In the genomic region with DNA sequence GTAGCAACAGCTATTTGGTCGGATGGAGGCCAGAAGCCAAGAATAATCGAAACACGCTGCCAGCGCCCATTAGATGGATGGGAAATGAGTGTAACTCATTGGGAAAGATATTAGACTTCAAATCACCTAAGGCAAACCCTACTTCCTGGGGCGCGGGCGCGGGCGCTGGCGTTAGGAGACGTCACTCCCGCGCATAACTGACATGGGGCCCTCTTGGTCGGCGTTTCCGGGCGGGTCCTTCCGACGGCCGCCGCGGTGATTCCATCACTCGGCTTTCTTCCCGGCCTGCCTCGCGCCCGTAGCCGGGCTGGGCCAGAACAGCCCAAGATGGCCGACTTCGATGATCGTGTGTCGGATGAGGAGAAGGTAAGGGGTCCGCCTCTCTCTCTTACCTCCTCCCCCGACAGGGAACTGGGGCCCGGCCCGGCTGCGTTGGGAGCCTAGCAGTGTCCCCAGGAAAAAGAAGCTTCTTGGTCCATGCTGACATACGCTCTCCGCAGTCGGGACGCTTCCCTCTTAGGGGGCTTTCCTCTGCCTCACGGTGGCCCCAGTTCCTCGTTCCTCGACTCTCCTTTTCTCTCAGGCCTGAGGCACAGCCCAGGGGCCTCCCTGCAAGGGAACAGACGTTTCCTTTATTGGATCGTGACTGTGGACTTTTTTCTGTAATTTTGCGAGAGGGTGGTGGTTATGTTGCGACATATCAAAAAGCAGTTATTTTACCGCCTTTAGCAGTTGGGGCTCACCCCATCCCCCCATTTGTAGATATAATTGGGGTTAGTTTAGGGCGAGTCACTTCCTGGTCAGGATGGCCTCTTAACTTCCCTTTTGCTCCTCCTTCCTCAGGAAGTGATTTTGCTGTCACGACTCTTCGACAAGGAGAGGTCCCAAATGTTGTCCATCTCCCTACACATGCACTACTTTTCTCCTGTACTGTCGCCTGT, we compare ENCODE assay signal across 1 cellular context.
TF ChIP-seq lines count a peak whose summit lies in the region.

A gene (plus strand): TSS at position 315 of the 941 bp plus-strand sequence. CDS start 13 bp downstream, at position 328.

TF ChIP-seq in K562, 482 proteins besides CTCF, POLR2A, EP300 and RAD21 (continued from another document):
- TF ChIP-seq, protein P1, sequence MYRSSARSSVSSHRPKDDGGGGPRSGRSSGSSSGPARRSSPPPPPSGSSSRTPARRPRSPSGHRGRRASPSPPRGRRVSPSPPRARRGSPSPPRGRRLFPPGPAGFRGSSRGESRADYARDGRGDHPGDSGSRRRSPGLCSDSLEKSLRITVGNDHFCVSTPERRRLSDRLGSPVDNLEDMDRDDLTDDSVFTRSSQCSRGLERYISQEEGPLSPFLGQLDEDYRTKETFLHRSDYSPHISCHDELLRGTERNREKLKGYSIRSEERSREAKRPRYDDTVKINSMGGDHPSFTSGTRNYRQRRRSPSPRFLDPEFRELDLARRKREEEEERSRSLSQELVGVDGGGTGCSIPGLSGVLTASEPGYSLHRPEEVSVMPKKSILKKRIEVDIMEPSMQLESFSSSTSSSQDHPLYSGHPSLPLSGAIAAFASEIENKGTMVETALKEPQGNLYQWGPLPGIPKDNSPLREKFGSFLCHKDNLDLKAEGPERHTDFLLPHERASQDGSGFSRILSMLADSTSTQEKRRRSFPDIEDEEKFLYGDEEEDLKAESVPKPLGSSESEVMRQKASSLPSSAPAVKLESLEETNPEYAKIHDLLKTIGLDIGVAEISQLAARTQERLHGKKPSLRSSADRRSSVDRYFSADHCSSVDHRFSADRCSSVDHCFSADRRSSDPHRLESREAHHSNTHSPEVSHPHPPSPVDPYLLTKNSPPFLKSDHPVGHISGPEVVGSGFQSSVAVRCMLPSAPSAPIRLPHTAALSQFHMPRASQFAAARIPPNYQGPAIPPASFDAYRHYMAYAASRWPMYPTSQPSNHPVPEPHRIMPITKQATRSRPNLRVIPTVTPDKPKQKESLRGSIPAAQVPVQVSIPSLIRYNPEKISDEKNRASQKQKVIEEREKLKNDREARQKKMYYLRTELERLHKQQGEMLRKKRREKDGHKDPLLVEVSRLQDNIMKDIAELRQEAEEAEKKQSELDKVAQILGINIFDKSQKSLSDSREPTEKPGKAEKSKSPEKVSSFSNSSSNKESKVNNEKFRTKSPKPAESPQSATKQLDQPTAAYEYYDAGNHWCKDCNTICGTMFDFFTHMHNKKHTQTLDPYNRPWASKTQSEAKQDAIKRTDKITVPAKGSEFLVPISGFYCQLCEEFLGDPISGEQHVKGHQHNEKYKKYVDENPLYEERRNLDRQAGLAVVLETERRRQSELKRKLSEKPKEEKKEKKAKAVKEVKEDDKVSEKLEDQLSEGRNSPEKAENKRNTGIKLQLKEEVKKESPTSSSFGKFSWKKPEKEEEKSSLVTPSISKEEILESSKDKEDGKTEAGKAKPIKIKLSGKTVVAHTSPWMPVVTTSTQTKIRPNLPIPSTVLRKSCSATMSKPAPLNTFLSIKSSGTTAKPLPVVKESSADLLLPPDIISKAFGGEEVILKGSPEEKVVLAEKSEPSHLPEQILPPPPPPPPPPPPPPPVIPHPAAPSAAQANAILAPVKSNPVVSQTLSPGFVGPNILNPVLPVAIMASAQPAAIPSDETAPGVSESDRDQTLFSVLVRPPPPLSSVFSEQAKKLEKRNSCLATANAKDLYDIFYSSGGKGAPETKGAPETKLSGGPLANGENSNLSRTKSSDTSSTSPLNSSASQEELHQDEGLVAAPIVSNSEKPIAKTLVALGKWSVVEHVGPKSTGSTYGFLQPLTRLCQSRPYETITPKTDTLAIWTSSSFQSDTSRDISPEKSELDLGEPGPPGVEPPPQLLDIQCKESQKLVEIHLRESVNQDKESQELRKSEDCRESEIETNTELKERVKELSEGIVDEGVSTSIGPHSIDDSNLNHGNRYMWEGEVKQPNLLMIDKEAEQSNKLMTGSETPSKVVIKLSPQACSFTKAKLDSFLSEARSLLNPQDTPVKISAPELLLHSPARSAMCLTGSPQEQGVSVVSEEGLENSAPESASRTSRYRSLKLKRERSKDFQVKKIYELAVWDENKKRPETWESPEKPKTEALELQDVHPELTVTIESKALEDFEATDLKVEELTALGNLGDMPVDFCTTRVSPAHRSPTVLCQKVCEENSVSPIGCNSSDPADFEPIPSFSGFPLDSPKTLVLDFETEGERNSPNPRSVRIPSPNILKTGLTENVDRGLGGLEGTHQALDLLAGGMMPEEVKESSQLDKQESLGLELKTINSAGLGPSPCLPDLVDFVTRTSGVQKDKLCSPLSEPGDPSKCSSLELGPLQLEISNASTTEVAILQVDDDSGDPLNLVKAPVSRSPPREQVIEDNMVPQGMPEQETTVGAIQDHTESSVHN (IDR thresholded peaks at IDR 0.05; ENCODE audit: borderline replicate concordance in 1 of 2, low read depth in 1 of 2), result no peak
- TF ChIP-seq ZBTB17 (CRISPR knock-in tag; IDR thresholded peaks at IDR 0.05) (peak; percentile 93), NFIC (IDR thresholded peaks at IDR 0.05) (peak; percentile 55), GABPA (tag; conservative IDR thresholded peaks at IDR 0.05; ENCODE audit: low read depth) (peak; percentile 91), CTBP1 (IDR thresholded peaks at IDR 0.05; ENCODE audit: borderline replicate concordance) (peak; percentile 68; the same call in 1 of the 2 replicates), ZEB2 (IDR thresholded peaks at IDR 0.05) (0 out of 2 replicates have a peak, but pooled peaks have one; percentile 26), RBM34 (IDR thresholded peaks at IDR 0.05; ENCODE audit: borderline replicate concordance, insufficient read depth, low read length) (no peak), MAZ (CRISPR knock-in tag; conservative IDR thresholded peaks at IDR 0.05 in 1 of 2, IDR thresholded peaks at IDR 0.05 in 1 of 2) (peak; percentile 70 to 76), SMARCC2 (IDR thresholded peaks at IDR 0.05; ENCODE audit: low read depth) (peak; percentile 39; the same call in 1 of the 2 replicates), MBD2 (IDR thresholded peaks at IDR 0.05; ENCODE audit: borderline replicate concordance, low read depth) (peak; percentile 58; the same call in 1 of the 2 replicates), SOX6 (IDR thresholded peaks at IDR 0.05) (peak; percentile 53), ATF7 (IDR thresholded peaks at IDR 0.05) (peak; percentile 94), POLR2AphosphoS5 (IDR thresholded peaks at IDR 0.05; ENCODE audit: control insufficient read depth, insufficient read depth, low read depth, low read length) (peak; percentile 93), TRIM28 (IDR thresholded peaks at IDR 0.05) (peak; percentile 17; the same call in 1 of the 2 replicates), SP1 (CRISPR knock-in tag; IDR thresholded peaks at IDR 0.05) (peak; percentile 74), ZNF76 (CRISPR knock-in tag; IDR thresholded peaks at IDR 0.05; ENCODE audit: borderline replicate concordance) (peak; percentile 19; the same call in 1 of the 2 replicates), ZKSCAN8 (CRISPR knock-in tag; IDR thresholded peaks at IDR 0.05) (no peak), ZNF551 (CRISPR knock-in tag; IDR thresholded peaks at IDR 0.05) (no peak), HNRNPK (IDR thresholded peaks at IDR 0.05; ENCODE audit: low read depth, low read length, poor library complexity, severe bottlenecking) (no peak)
- TF ChIP-seq, protein P2, sequence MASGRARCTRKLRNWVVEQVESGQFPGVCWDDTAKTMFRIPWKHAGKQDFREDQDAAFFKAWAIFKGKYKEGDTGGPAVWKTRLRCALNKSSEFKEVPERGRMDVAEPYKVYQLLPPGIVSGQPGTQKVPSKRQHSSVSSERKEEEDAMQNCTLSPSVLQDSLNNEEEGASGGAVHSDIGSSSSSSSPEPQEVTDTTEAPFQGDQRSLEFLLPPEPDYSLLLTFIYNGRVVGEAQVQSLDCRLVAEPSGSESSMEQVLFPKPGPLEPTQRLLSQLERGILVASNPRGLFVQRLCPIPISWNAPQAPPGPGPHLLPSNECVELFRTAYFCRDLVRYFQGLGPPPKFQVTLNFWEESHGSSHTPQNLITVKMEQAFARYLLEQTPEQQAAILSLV (tag; IDR thresholded peaks at IDR 0.05), result no peak
- TF ChIP-seq, protein P3, sequence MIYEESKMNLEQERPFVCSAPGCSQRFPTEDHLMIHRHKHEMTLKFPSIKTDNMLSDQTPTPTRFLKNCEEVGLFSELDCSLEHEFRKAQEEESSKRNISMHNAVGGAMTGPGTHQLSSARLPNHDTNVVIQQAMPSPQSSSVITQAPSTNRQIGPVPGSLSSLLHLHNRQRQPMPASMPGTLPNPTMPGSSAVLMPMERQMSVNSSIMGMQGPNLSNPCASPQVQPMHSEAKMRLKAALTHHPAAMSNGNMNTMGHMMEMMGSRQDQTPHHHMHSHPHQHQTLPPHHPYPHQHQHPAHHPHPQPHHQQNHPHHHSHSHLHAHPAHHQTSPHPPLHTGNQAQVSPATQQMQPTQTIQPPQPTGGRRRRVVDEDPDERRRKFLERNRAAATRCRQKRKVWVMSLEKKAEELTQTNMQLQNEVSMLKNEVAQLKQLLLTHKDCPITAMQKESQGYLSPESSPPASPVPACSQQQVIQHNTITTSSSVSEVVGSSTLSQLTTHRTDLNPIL (CRISPR knock-in tag; IDR thresholded peaks at IDR 0.05), result 0 out of 2 replicates have a peak, but pooled peaks have one; percentile 39
- TF ChIP-seq, protein P4, sequence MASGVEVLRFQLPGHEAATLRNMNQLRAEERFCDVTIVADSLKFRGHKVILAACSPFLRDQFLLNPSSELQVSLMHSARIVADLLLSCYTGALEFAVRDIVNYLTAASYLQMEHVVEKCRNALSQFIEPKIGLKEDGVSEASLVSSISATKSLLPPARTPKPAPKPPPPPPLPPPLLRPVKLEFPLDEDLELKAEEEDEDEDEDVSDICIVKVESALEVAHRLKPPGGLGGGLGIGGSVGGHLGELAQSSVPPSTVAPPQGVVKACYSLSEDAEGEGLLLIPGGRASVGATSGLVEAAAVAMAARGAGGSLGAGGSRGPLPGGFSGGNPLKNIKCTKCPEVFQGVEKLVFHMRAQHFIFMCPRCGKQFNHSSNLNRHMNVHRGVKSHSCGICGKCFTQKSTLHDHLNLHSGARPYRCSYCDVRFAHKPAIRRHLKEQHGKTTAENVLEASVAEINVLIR (CRISPR knock-in tag; IDR thresholded peaks at IDR 0.05), result peak; percentile 91
- TF ChIP-seq, protein P5, sequence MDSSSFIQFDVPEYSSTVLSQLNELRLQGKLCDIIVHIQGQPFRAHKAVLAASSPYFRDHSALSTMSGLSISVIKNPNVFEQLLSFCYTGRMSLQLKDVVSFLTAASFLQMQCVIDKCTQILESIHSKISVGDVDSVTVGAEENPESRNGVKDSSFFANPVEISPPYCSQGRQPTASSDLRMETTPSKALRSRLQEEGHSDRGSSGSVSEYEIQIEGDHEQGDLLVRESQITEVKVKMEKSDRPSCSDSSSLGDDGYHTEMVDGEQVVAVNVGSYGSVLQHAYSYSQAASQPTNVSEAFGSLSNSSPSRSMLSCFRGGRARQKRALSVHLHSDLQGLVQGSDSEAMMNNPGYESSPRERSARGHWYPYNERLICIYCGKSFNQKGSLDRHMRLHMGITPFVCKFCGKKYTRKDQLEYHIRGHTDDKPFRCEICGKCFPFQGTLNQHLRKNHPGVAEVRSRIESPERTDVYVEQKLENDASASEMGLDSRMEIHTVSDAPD (CRISPR knock-in tag; IDR thresholded peaks at IDR 0.05), result no peak
- TF ChIP-seq, protein P6, sequence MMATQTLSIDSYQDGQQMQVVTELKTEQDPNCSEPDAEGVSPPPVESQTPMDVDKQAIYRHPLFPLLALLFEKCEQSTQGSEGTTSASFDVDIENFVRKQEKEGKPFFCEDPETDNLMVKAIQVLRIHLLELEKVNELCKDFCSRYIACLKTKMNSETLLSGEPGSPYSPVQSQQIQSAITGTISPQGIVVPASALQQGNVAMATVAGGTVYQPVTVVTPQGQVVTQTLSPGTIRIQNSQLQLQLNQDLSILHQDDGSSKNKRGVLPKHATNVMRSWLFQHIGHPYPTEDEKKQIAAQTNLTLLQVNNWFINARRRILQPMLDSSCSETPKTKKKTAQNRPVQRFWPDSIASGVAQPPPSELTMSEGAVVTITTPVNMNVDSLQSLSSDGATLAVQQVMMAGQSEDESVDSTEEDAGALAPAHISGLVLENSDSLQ (IDR thresholded peaks at IDR 0.05), result peak; percentile 96
- TF ChIP-seq, protein P7, sequence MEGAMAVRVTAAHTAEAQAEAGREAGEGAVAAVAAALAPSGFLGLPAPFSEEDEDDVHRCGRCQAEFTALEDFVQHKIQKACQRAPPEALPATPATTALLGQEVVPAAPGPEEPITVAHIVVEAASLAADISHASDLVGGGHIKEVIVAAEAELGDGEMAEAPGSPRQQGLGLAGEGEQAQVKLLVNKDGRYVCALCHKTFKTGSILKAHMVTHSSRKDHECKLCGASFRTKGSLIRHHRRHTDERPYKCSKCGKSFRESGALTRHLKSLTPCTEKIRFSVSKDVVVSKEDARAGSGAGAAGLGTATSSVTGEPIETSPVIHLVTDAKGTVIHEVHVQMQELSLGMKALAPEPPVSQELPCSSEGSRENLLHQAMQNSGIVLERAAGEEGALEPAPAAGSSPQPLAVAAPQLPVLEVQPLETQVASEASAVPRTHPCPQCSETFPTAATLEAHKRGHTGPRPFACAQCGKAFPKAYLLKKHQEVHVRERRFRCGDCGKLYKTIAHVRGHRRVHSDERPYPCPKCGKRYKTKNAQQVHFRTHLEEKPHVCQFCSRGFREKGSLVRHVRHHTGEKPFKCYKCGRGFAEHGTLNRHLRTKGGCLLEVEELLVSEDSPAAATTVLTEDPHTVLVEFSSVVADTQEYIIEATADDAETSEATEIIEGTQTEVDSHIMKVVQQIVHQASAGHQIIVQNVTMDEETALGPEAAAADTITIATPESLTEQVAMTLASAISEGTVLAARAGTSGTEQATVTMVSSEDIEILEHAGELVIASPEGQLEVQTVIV (CRISPR knock-in tag; IDR thresholded peaks at IDR 0.05; ENCODE audit: borderline replicate concordance), result 0 out of 2 replicates have a peak, but pooled peaks have one; percentile 53
- TF ChIP-seq, protein P8, sequence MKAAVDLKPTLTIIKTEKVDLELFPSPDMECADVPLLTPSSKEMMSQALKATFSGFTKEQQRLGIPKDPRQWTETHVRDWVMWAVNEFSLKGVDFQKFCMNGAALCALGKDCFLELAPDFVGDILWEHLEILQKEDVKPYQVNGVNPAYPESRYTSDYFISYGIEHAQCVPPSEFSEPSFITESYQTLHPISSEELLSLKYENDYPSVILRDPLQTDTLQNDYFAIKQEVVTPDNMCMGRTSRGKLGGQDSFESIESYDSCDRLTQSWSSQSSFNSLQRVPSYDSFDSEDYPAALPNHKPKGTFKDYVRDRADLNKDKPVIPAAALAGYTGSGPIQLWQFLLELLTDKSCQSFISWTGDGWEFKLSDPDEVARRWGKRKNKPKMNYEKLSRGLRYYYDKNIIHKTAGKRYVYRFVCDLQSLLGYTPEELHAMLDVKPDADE (conservative IDR thresholded peaks at IDR 0.05; ENCODE audit: control insufficient read depth, low read depth, low read length), result peak; percentile 88
- TF ChIP-seq, protein P9, sequence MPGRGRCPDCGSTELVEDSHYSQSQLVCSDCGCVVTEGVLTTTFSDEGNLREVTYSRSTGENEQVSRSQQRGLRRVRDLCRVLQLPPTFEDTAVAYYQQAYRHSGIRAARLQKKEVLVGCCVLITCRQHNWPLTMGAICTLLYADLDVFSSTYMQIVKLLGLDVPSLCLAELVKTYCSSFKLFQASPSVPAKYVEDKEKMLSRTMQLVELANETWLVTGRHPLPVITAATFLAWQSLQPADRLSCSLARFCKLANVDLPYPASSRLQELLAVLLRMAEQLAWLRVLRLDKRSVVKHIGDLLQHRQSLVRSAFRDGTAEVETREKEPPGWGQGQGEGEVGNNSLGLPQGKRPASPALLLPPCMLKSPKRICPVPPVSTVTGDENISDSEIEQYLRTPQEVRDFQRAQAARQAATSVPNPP (IDR thresholded peaks at IDR 0.05; ENCODE audit: borderline replicate concordance, insufficient read depth, insufficient read length), result no peak
